ENCODE assay signal across 36 cellular contexts in the genomic region with DNA sequence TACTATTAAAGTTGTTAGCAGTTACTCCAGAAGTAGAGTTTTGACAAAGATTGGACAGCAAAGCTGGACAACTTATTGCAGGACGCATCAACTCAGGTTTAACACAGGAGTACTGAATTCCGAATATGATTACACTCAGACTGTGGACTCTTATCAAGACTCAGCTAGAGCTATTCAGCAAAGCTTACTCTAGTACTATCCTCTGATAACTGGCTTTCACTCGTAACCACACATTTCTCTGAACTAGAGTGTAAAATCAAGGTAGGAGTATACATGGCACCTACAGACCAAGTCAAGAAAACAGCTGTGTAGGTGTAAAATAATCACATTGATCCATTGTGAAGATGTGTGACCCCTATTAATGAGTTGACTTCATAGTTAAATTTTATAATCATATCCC.
"Had no signal": no experiment of that assay in that cellular context is flagged by ENCODE, and none has a peak within 500 bp of the region (broad histone marks: within the 10 kb centered on the region; RNA-seq: fewer than 3 reads in every experiment).

No MANE protein-coding gene starts in this region.

- H3K36me3 ChIP-seq: ascending aorta, cardiac muscle cell had no signal

- H3K4me3 ChIP-seq: ascending aorta, cardiac muscle cell had no signal

- H3K27ac ChIP-seq: ascending aorta, cardiac muscle cell, VCaP had no signal

- H3K4me1 ChIP-seq: ascending aorta had no signal

- H3K27ac Mint-ChIP-seq: activated B cell treated with CpG ODN at 0.5 μM for 24 hours; activated CD4-positive, alpha-beta memory T cell treated with anti-CD3 and anti-CD28 coated beads for 36 hours; activated CD4-positive, alpha-beta T cell treated with anti-CD3 and anti-CD28 coated beads, Interleukin-2, amount 10 ng/mL, durations not matched to agents 24 days and 14 days; activated CD8-positive, alpha-beta T cell treated with anti-CD3 and anti-CD28 coated beads for 36 hours; activated naive CD4-positive, alpha-beta T cell treated with anti-CD3 and anti-CD28 coated beads for 36 hours; activated naive CD4-positive, alpha-beta T cell treated with anti-CD3 and anti-CD28 coated beads, Interleukin-2, amount 50 U/mL, for 24 hours; activated naive CD8-positive, alpha-beta T cell; activated naive CD8-positive, alpha-beta T cell treated with anti-CD3 and anti-CD28 coated beads, Interleukin-2, amount 10 ng/mL, durations not matched to agents 7 days and 5 days; activated naive CD8-positive, alpha-beta T cell treated with anti-CD3 and anti-CD28 coated beads, Interleukin-2, amount 50 U/mL, for 24 hours; activated T-cell treated with anti-CD3 and anti-CD28 coated beads, Interleukin-2, amount 50 U/mL, for 72 hours; activated T-helper 1 cell treated with anti-CD3 and anti-CD28 coated beads, Interleukin-12 subunit alpha, Interleukin-12 subunit beta, Interleukin-2, Interleukin-4 antibody, amounts not matched to agents 30 ng/mL and 10 ng/mL and 1 ng/mL, durations not matched to agents 14 hours and 24 hours and 36 hours; activated T-helper 17 cell treated with anti-CD3 and anti-CD28 coated beads, Interleukin-2, amount 50 U/mL, for 72 hours; brain; T-helper 1 cell treated with Interleukin-12 subunit alpha and Interleukin-12 subunit beta and Interleukin-4 antibody, amounts not matched to agents 30 μg/mL and 1 μg/mL, for 36 hours; T-helper 2 cell treated with Interferon-gamma antibody and Interleukin-4, amounts not matched to agents 5 μg/mL and 100 μg/mL, for 36 hours had no signal

- ATAC-seq: activated CD8-positive, alpha-beta T cell treated with anti-CD3 and anti-CD28 coated beads for 36 hours; activated naive CD8-positive, alpha-beta T cell treated with anti-CD3 and anti-CD28 coated beads, Interleukin-2, amount 50 U/mL, for 24 hours; activated T-cell treated with anti-CD3 and anti-CD28 coated beads, Interleukin-2, amount 50 U/mL, for 4 hours; activated T-cell treated with anti-CD3 and anti-CD28 coated beads, Interleukin-2, amount 50 U/mL, for 72 hours; activated T-helper 17 cell treated with anti-CD3 and anti-CD28 coated beads, Interleukin-2, amount 50 U/mL, for 72 hours had no signal

- H3K36me3 Mint-ChIP-seq: activated CD4-positive, alpha-beta memory T cell treated with anti-CD3 and anti-CD28 coated beads for 36 hours; activated naive CD4-positive, alpha-beta T cell treated with anti-CD3 and anti-CD28 coated beads, Interleukin-2, amount 50 U/mL, for 24 hours; activated naive CD8-positive, alpha-beta T cell; activated naive CD8-positive, alpha-beta T cell treated with anti-CD3 and anti-CD28 coated beads, Interleukin-2, amount 10 ng/mL, durations not matched to agents 7 days and 5 days; brain had no signal

- DNase-seq: activated B cell treated with CpG ODN at 0.5 μM for 24 hours; activated CD4-positive, alpha-beta memory T cell treated with anti-CD3 and anti-CD28 coated beads for 36 hours; activated CD4-positive, alpha-beta T cell treated with anti-CD3 and anti-CD28 coated beads for 4 hours; activated CD4-positive, alpha-beta T cell treated with anti-CD3 and anti-CD28 coated beads, Interleukin-2, amount 10 ng/mL, durations not matched to agents 24 days and 14 days; activated CD4-positive, alpha-beta T cell treated with anti-CD3 and anti-CD28 coated beads, Interleukin-2, amount 50 U/mL, for 1 hour; activated CD4-positive, alpha-beta T cell treated with anti-CD3 and anti-CD28 coated beads, Interleukin-2, amount 50 U/mL, for 4 hours; activated CD4-positive, CD25-positive, alpha-beta regulatory T cell treated with anti-CD3 and anti-CD28 coated beads, Interleukin-2, amount 50 U/mL, for 72 hours; activated CD8-positive, alpha-beta memory T cell treated with anti-CD3 and anti-CD28 coated beads, Interleukin-2, amount 50 U/mL, for 4 hours; activated CD8-positive, alpha-beta T cell treated with anti-CD3 and anti-CD28 coated beads for 36 hours; activated effector memory CD4-positive, alpha-beta T cell treated with anti-CD3 and anti-CD28 coated beads, Interleukin-2, amount 50 U/mL, for 16 hours; activated gamma-delta T cell treated with Interleukin-2 at 50 U/mL for 16 hours; activated naive CD4-positive, alpha-beta T cell; activated naive CD4-positive, alpha-beta T cell treated with anti-CD3 and anti-CD28 coated beads for 36 hours; activated naive CD8-positive, alpha-beta T cell treated with anti-CD3 and anti-CD28 coated beads, Interleukin-2, amount 10 ng/mL, durations not matched to agents 7 days and 5 days; activated naive CD8-positive, alpha-beta T cell treated with anti-CD3 and anti-CD28 coated beads, Interleukin-2, amount 50 U/mL, for 24 hours; activated T-cell treated with anti-CD3 and anti-CD28 coated beads for 4 hours; activated T-cell treated with anti-CD3 and anti-CD28 coated beads, Interleukin-2, amount 50 U/mL, for 1 hour; activated T-cell treated with anti-CD3 and anti-CD28 coated beads, Interleukin-2, amount 50 U/mL, for 4 hours; activated T-cell treated with anti-CD3 and anti-CD28 coated beads, Interleukin-2, amount 50 U/mL, for 72 hours; amygdala; anterior cingulate cortex; caudate nucleus; cerebellar nuclear complex; T-helper 2 cell; T-helper 9 cell had no signal

- H3K4me1 Mint-ChIP-seq: activated B cell treated with CpG ODN at 0.5 μM for 24 hours; activated CD4-positive, alpha-beta T cell treated with anti-CD3 and anti-CD28 coated beads, Interleukin-2, amount 10 ng/mL, durations not matched to agents 24 days and 14 days; activated naive CD4-positive, alpha-beta T cell treated with anti-CD3 and anti-CD28 coated beads, Interleukin-2, amount 50 U/mL, for 24 hours; activated naive CD8-positive, alpha-beta T cell treated with anti-CD3 and anti-CD28 coated beads, Interleukin-2, amount 10 ng/mL, durations not matched to agents 7 days and 5 days; activated naive CD8-positive, alpha-beta T cell treated with anti-CD3 and anti-CD28 coated beads, Interleukin-2, amount 50 U/mL, for 24 hours; activated T-helper 17 cell treated with anti-CD3 and anti-CD28 coated beads, Interleukin-2, amount 50 U/mL, for 72 hours; brain; central memory CD8-positive, alpha-beta T cell had no signal

- H3K9me3 ChIP-seq: ascending aorta had no signal

- H3K27me3 Mint-ChIP-seq: activated B cell treated with CpG ODN at 0.5 μM for 24 hours; activated CD4-positive, alpha-beta memory T cell treated with anti-CD3 and anti-CD28 coated beads for 36 hours; activated CD4-positive, alpha-beta T cell treated with anti-CD3 and anti-CD28 coated beads, Interleukin-2, amount 10 ng/mL, durations not matched to agents 24 days and 14 days; activated CD8-positive, alpha-beta T cell treated with anti-CD3 and anti-CD28 coated beads for 36 hours; activated naive CD4-positive, alpha-beta T cell treated with anti-CD3 and anti-CD28 coated beads, Interleukin-2, amount 50 U/mL, for 24 hours; activated naive CD8-positive, alpha-beta T cell; activated naive CD8-positive, alpha-beta T cell treated with anti-CD3 and anti-CD28 coated beads, Interleukin-2, amount 10 ng/mL, durations not matched to agents 7 days and 5 days; activated naive CD8-positive, alpha-beta T cell treated with anti-CD3 and anti-CD28 coated beads, Interleukin-2, amount 50 U/mL, for 24 hours; activated T-helper 17 cell treated with anti-CD3 and anti-CD28 coated beads, Interleukin-2, amount 50 U/mL, for 72 hours; brain; central memory CD8-positive, alpha-beta T cell had no signal

- H3K27me3 ChIP-seq: ascending aorta, cardiac muscle cell had no signal

- H3K4me3 Mint-ChIP-seq: activated B cell treated with CpG ODN at 0.5 μM for 24 hours; activated CD4-positive, alpha-beta memory T cell treated with anti-CD3 and anti-CD28 coated beads for 36 hours; activated CD4-positive, alpha-beta T cell treated with anti-CD3 and anti-CD28 coated beads, Interleukin-2, amount 10 ng/mL, durations not matched to agents 24 days and 14 days; activated CD8-positive, alpha-beta T cell treated with anti-CD3 and anti-CD28 coated beads for 36 hours; activated naive CD4-positive, alpha-beta T cell treated with anti-CD3 and anti-CD28 coated beads for 36 hours; activated naive CD4-positive, alpha-beta T cell treated with anti-CD3 and anti-CD28 coated beads, Interleukin-2, amount 50 U/mL, for 24 hours; activated naive CD8-positive, alpha-beta T cell; activated naive CD8-positive, alpha-beta T cell treated with anti-CD3 and anti-CD28 coated beads, Interleukin-2, amount 10 ng/mL, durations not matched to agents 7 days and 5 days; activated naive CD8-positive, alpha-beta T cell treated with anti-CD3 and anti-CD28 coated beads, Interleukin-2, amount 50 U/mL, for 24 hours; activated T-cell treated with anti-CD3 and anti-CD28 coated beads, Interleukin-2, amount 50 U/mL, for 4 hours; activated T-cell treated with anti-CD3 and anti-CD28 coated beads, Interleukin-2, amount 50 U/mL, for 72 hours; activated T-helper 1 cell treated with anti-CD3 and anti-CD28 coated beads, Interleukin-12 subunit alpha, Interleukin-12 subunit beta, Interleukin-2, Interleukin-4 antibody, amounts not matched to agents 30 ng/mL and 10 ng/mL and 1 ng/mL, durations not matched to agents 14 hours and 24 hours and 36 hours; activated T-helper 17 cell treated with anti-CD3 and anti-CD28 coated beads, Interleukin-2, amount 50 U/mL, for 72 hours; brain; central memory CD8-positive, alpha-beta T cell; T-helper 1 cell treated with Interleukin-12 subunit alpha and Interleukin-12 subunit beta and Interleukin-4 antibody, amounts not matched to agents 30 μg/mL and 1 μg/mL, for 36 hours; T-helper 2 cell treated with Interferon-gamma antibody and Interleukin-4, amounts not matched to agents 5 μg/mL and 100 μg/mL, for 36 hours had no signal

- H3K9me3 Mint-ChIP-seq: activated CD4-positive, alpha-beta T cell treated with anti-CD3 and anti-CD28 coated beads, Interleukin-2, amount 10 ng/mL, durations not matched to agents 24 days and 14 days; activated CD8-positive, alpha-beta T cell treated with anti-CD3 and anti-CD28 coated beads for 36 hours; activated naive CD4-positive, alpha-beta T cell treated with anti-CD3 and anti-CD28 coated beads for 36 hours; activated naive CD4-positive, alpha-beta T cell treated with anti-CD3 and anti-CD28 coated beads, Interleukin-2, amount 50 U/mL, for 24 hours; activated naive CD8-positive, alpha-beta T cell treated with anti-CD3 and anti-CD28 coated beads, Interleukin-2, amount 10 ng/mL, durations not matched to agents 7 days and 5 days; activated T-helper 1 cell treated with anti-CD3 and anti-CD28 coated beads, Interleukin-12 subunit alpha, Interleukin-12 subunit beta, Interleukin-2, Interleukin-4 antibody, amounts not matched to agents 30 ng/mL and 10 ng/mL and 1 ng/mL, durations not matched to agents 14 hours and 24 hours and 36 hours; brain; T-helper 1 cell treated with Interleukin-12 subunit alpha and Interleukin-12 subunit beta and Interleukin-4 antibody, amounts not matched to agents 30 μg/mL and 1 μg/mL, for 36 hours had no signal
